1 cellular context compared by ENCODE assay signal in genomic region chr6:159701413-159701999, GRCh38.
TF ChIP-seq lines count a peak whose summit lies in the region.

No MANE protein-coding gene starts in this region.

TF ChIP-seq in HepG2, 621 proteins besides CTCF, POLR2A, EP300 and RAD21:
- 0 out of 2 replicates have a peak, but pooled peaks have one; percentile 14 for TF ChIP-seq TBX3 (IDR thresholded peaks at IDR 0.05; ENCODE audit: borderline replicate concordance)
- no peak for TF ChIP-seq ZBTB38 (CRISPR knock-in tag; IDR thresholded peaks at IDR 0.05)
- no peak for TF ChIP-seq ZNF510 (CRISPR knock-in tag; IDR thresholded peaks at IDR 0.05; ENCODE audit: low read depth)
- no peak for TF ChIP-seq ZNF891 (CRISPR knock-in tag; IDR thresholded peaks at IDR 0.05)
- TF ChIP-seq FOSL2 (CRISPR knock-in tag; IDR thresholded peaks at IDR 0.05), result peak; percentile 49; the same call in 1 of the 2 replicates
- no peak for TF ChIP-seq GMEB1 (CRISPR knock-in tag; IDR thresholded peaks at IDR 0.05; ENCODE audit: borderline replicate concordance)
- TF ChIP-seq ZNF251 (CRISPR knock-in tag; IDR thresholded peaks at IDR 0.05), result no peak
- TF ChIP-seq RNF2 (conservative IDR thresholded peaks at IDR 0.05; ENCODE audit: low read depth), result no peak
- no peak for TF ChIP-seq TCF7 (IDR thresholded peaks at IDR 0.05; ENCODE audit: low read depth)
- peak; percentile 90 for TF ChIP-seq CEBPB (IDR thresholded peaks at IDR 0.05; ENCODE audit: borderline replicate concordance, low read depth, low read length)
- TF ChIP-seq SYNCRIP (IDR thresholded peaks at IDR 0.05; ENCODE audit: insufficient read depth, low read depth, low read length), result no peak
- no peak for TF ChIP-seq GATAD1 (CRISPR knock-in tag; IDR thresholded peaks at IDR 0.05)
- TF ChIP-seq ZBTB3 (CRISPR knock-in tag; IDR thresholded peaks at IDR 0.05; ENCODE audit: borderline replicate concordance, low read depth), result no peak
- TF ChIP-seq MAFF (IDR thresholded peaks at IDR 0.05; ENCODE audit: low read depth, low read length), result no peak
- no peak for TF ChIP-seq KAT2B (IDR thresholded peaks at IDR 0.05; ENCODE audit: borderline replicate concordance, low read depth, low read length)
- no peak for TF ChIP-seq HNRNPLL (IDR thresholded peaks at IDR 0.05; ENCODE audit: low read depth, low read length, poor library complexity, severe bottlenecking)
- no peak for TF ChIP-seq KMT2A (CRISPR knock-in tag; IDR thresholded peaks at IDR 0.05)
- no peak for TF ChIP-seq ZBTB40 (IDR thresholded peaks at IDR 0.05)
- TF ChIP-seq ZBTB40 (CRISPR knock-in tag; IDR thresholded peaks at IDR 0.05), result no peak
- no peak for TF ChIP-seq ZBTB42 (CRISPR knock-in tag; IDR thresholded peaks at IDR 0.05)
- TF ChIP-seq ARID3A (IDR thresholded peaks at IDR 0.05; ENCODE audit: low read depth, low read length), result peak; percentile 79
- TF ChIP-seq NBN (conservative IDR thresholded peaks at IDR 0.05), result no peak
- no peak for TF ChIP-seq ZNF703 (CRISPR knock-in tag; IDR thresholded peaks at IDR 0.05; ENCODE audit: borderline replicate concordance)
- TF ChIP-seq ZNF768 (CRISPR knock-in tag; IDR thresholded peaks at IDR 0.05), result no peak
- no peak for TF ChIP-seq SIN3A (IDR thresholded peaks at IDR 0.05; ENCODE audit: borderline replicate concordance, low read depth, low read length)
- TF ChIP-seq TOE1 (CRISPR knock-in tag; IDR thresholded peaks at IDR 0.05), result no peak
- no peak for TF ChIP-seq NFAT5 (CRISPR knock-in tag; IDR thresholded peaks at IDR 0.05)
- no peak for TF ChIP-seq IKZF1 (IDR thresholded peaks at IDR 0.05)
- 0 out of 2 replicates have a peak, but pooled peaks have one; percentile 21 for TF ChIP-seq SAP130 (CRISPR knock-in tag; IDR thresholded peaks at IDR 0.05; ENCODE audit: low read depth)
- TF ChIP-seq BATF2 (CRISPR knock-in tag; IDR thresholded peaks at IDR 0.05), result no peak
- TF ChIP-seq NFE2L2 (IDR thresholded peaks at IDR 0.05; ENCODE audit: low read length), result no peak
- TF ChIP-seq ZFP90 (CRISPR knock-in tag; IDR thresholded peaks at IDR 0.05; ENCODE audit: borderline replicate concordance), result no peak
- peak; percentile 49 for TF ChIP-seq ATF7 (IDR thresholded peaks at IDR 0.05)
- no peak for TF ChIP-seq ATF7 (CRISPR knock-in tag; IDR thresholded peaks at IDR 0.05)
- no peak for TF ChIP-seq NCOA1 (CRISPR knock-in tag; IDR thresholded peaks at IDR 0.05)
- TF ChIP-seq CREB3 (CRISPR knock-in tag; IDR thresholded peaks at IDR 0.05), result no peak
- TF ChIP-seq TEAD2 (CRISPR knock-in tag; IDR thresholded peaks at IDR 0.05), result no peak
- no peak for TF ChIP-seq SRY (CRISPR knock-in tag; IDR thresholded peaks at IDR 0.05)
- no peak for TF ChIP-seq NCOA2 (CRISPR knock-in tag; IDR thresholded peaks at IDR 0.05)
- TF ChIP-seq CREB1 (IDR thresholded peaks at IDR 0.05), result peak; percentile 35; the same call in 1 of the 2 replicates
- TF ChIP-seq CREB1 (CRISPR knock-in tag; IDR thresholded peaks at IDR 0.05), result no peak
- TF ChIP-seq HMG20B (CRISPR knock-in tag; conservative IDR thresholded peaks at IDR 0.05), result no peak
- TF ChIP-seq ZBTB21 (CRISPR knock-in tag; IDR thresholded peaks at IDR 0.05), result 0 out of 2 replicates have a peak, but pooled peaks have one; percentile 36
- no peak for TF ChIP-seq MAF1 (CRISPR knock-in tag; IDR thresholded peaks at IDR 0.05; ENCODE audit: borderline replicate concordance)
- TF ChIP-seq ZSCAN29 (CRISPR knock-in tag; conservative IDR thresholded peaks at IDR 0.05), result no peak
- no peak for TF ChIP-seq NFE2L1 (CRISPR knock-in tag; IDR thresholded peaks at IDR 0.05; ENCODE audit: borderline replicate concordance)
- TF ChIP-seq CEBPG (CRISPR knock-in tag; IDR thresholded peaks at IDR 0.05), result peak; percentile 36; the same call in 1 of the 2 replicates
- TF ChIP-seq DNMT3B (CRISPR knock-in tag; conservative IDR thresholded peaks at IDR 0.05), result no peak
- no peak for TF ChIP-seq ZNF263 (CRISPR knock-in tag; IDR thresholded peaks at IDR 0.05)
- TF ChIP-seq FOXO1 (CRISPR knock-in tag; IDR thresholded peaks at IDR 0.05), result no peak
- TF ChIP-seq NFATC3 (CRISPR knock-in tag; IDR thresholded peaks at IDR 0.05), result no peak
- no peak for TF ChIP-seq ZNF292 (CRISPR knock-in tag; IDR thresholded peaks at IDR 0.05; ENCODE audit: borderline replicate concordance, low read depth)
TF ChIP-seq in HepG2: peak in this region for 9.
